ENCODE assay signal across 1 cellular context in the genomic region with DNA sequence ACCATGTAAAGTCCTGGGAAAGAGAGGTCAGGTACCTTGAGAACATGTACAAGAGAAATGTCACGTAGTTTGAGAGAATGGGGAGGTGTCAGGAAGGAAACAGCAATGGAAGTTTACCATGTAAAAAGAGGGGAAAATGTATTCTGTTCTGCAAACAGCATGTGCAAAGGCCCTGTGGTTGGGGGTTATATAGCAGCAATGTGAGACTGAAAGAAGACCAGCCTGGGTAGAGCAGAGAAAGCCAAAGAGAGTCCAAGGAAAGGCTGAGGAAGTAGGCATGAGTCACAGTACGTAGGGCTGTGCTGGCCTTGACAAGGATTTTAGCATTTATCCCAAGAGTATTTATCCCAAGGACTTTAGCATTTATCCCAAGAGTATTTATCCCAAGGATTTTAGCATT.
TF ChIP-seq lines count a peak whose summit lies in the region.

No MANE protein-coding gene starts in this region.

TF ChIP-seq in GM12878, 131 proteins besides CTCF, POLR2A, EP300 and RAD21 (continued from another document):
- TF ChIP-seq MEF2B (IDR thresholded peaks at IDR 0.05; ENCODE audit: partially characterized antibody, poor library complexity, severe bottlenecking), result no peak
